ENCODE assay signal across 1 cellular context in the genomic region with DNA sequence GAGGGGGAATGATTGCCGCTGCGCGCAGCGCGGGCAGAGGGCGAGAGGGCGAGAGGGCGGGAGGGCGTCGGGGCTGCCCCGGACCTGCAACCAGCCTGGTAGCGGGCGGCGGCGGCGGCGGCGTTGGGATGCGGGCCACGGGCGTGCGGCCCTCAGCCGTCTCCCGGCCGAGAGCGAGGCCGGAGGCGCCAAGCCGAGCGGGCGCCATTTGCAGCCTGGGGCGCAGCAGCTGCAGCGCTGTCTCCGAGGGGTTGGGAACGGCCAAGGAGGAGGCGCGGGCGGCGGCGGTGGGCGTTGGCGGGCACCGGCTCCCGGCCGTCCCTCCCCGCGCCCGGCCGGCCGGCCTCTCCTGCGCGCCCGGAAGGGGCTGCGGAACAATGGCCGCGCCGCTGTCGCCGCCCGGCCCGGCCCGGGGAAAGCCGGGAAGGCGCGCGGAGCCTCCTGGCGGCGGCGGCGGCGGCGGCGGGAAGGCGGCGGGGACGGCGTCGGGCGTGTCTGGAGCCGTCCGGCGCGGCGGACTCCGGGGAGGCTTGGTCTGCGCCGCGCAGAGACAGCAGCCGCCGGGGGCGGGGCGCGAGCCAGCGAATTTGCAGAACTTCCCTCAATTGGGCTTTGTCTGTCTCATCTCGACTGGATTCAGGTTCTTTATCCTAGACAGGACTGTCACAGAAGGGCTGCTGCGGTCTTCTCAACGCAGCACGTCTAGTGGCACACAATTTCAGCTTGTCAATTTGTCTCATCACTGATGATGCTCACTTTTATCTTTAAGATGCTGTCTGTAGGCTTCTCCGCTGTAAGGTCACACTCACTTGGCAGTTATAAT.
A peak's percentile ranks its signal among the peaks of the same experiment; 100 is the strongest.
TF ChIP-seq lines count a peak whose summit lies in the region.

No MANE protein-coding gene starts in this region.

TF ChIP-seq in K562, 482 proteins besides CTCF, POLR2A, EP300 and RAD21 (continued from another document and continues in another):
- TF ChIP-seq, protein P1, sequence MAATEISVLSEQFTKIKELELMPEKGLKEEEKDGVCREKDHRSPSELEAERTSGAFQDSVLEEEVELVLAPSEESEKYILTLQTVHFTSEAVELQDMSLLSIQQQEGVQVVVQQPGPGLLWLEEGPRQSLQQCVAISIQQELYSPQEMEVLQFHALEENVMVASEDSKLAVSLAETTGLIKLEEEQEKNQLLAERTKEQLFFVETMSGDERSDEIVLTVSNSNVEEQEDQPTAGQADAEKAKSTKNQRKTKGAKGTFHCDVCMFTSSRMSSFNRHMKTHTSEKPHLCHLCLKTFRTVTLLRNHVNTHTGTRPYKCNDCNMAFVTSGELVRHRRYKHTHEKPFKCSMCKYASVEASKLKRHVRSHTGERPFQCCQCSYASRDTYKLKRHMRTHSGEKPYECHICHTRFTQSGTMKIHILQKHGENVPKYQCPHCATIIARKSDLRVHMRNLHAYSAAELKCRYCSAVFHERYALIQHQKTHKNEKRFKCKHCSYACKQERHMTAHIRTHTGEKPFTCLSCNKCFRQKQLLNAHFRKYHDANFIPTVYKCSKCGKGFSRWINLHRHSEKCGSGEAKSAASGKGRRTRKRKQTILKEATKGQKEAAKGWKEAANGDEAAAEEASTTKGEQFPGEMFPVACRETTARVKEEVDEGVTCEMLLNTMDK (IDR thresholded peaks at IDR 0.05; ENCODE audit: borderline replicate concordance, insufficient read depth, low read depth, low read length, poor library complexity, severe bottlenecking): peak; percentile 81
- no peak for TF ChIP-seq CEBPG (CRISPR knock-in tag; IDR thresholded peaks at IDR 0.05)
- no peak for TF ChIP-seq CEBPG (tag; conservative IDR thresholded peaks at IDR 0.05 in 1 of 2, IDR thresholded peaks at IDR 0.05 in 1 of 2)
- no peak for TF ChIP-seq ZNF232 (CRISPR knock-in tag; IDR thresholded peaks at IDR 0.05)
- peak; percentile 45 for TF ChIP-seq PCBP1 (IDR thresholded peaks at IDR 0.05; ENCODE audit: low read depth, low read length, poor library complexity, severe bottlenecking)
- TF ChIP-seq RBM15 (IDR thresholded peaks at IDR 0.05; ENCODE audit: insufficient read depth, low read length): no peak
- TF ChIP-seq, protein P2, sequence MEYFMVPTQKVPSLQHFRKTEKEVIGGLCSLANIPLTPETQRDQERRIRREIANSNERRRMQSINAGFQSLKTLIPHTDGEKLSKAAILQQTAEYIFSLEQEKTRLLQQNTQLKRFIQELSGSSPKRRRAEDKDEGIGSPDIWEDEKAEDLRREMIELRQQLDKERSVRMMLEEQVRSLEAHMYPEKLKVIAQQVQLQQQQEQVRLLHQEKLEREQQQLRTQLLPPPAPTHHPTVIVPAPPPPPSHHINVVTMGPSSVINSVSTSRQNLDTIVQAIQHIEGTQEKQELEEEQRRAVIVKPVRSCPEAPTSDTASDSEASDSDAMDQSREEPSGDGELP (CRISPR knock-in tag; IDR thresholded peaks at IDR 0.05; ENCODE audit: borderline replicate concordance): 0 out of 2 replicates have a peak, but pooled peaks have one; percentile 16
- TF ChIP-seq, protein P3, sequence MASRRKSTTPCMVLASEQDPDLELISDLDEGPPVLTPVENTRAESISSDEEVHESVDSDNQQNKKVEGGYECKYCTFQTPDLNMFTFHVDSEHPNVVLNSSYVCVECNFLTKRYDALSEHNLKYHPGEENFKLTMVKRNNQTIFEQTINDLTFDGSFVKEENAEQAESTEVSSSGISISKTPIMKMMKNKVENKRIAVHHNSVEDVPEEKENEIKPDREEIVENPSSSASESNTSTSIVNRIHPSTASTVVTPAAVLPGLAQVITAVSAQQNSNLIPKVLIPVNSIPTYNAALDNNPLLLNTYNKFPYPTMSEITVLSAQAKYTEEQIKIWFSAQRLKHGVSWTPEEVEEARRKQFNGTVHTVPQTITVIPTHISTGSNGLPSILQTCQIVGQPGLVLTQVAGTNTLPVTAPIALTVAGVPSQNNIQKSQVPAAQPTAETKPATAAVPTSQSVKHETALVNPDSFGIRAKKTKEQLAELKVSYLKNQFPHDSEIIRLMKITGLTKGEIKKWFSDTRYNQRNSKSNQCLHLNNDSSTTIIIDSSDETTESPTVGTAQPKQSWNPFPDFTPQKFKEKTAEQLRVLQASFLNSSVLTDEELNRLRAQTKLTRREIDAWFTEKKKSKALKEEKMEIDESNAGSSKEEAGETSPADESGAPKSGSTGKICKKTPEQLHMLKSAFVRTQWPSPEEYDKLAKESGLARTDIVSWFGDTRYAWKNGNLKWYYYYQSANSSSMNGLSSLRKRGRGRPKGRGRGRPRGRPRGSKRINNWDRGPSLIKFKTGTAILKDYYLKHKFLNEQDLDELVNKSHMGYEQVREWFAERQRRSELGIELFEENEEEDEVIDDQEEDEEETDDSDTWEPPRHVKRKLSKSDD (conservative IDR thresholded peaks at IDR 0.05; ENCODE audit: low read length): no peak
- TF ChIP-seq SIRT6 (IDR thresholded peaks at IDR 0.05; ENCODE audit: low read depth, low read length): no peak
- no peak for TF ChIP-seq CC2D1A (IDR thresholded peaks at IDR 0.05)
- no peak for TF ChIP-seq RCOR1 (IDR thresholded peaks at IDR 0.05; ENCODE audit: borderline replicate concordance in 1 of 2, low read depth in 2 of 2, low read length in 2 of 2)
- TF ChIP-seq, protein P4, sequence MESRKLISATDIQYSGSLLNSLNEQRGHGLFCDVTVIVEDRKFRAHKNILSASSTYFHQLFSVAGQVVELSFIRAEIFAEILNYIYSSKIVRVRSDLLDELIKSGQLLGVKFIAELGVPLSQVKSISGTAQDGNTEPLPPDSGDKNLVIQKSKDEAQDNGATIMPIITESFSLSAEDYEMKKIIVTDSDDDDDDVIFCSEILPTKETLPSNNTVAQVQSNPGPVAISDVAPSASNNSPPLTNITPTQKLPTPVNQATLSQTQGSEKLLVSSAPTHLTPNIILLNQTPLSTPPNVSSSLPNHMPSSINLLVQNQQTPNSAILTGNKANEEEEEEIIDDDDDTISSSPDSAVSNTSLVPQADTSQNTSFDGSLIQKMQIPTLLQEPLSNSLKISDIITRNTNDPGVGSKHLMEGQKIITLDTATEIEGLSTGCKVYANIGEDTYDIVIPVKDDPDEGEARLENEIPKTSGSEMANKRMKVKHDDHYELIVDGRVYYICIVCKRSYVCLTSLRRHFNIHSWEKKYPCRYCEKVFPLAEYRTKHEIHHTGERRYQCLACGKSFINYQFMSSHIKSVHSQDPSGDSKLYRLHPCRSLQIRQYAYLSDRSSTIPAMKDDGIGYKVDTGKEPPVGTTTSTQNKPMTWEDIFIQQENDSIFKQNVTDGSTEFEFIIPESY (CRISPR knock-in tag; IDR thresholded peaks at IDR 0.05): no peak
- no peak for TF ChIP-seq NEUROD1 (IDR thresholded peaks at IDR 0.05; ENCODE audit: borderline replicate concordance, low read depth, low read length, partially characterized antibody)
- TF ChIP-seq, protein P5, sequence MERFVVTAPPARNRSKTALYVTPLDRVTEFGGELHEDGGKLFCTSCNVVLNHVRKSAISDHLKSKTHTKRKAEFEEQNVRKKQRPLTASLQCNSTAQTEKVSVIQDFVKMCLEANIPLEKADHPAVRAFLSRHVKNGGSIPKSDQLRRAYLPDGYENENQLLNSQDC (CRISPR knock-in tag; IDR thresholded peaks at IDR 0.05): no peak
- TF ChIP-seq ZNF583 (CRISPR knock-in tag; IDR thresholded peaks at IDR 0.05): peak; percentile 90
- TF ChIP-seq, protein P6, sequence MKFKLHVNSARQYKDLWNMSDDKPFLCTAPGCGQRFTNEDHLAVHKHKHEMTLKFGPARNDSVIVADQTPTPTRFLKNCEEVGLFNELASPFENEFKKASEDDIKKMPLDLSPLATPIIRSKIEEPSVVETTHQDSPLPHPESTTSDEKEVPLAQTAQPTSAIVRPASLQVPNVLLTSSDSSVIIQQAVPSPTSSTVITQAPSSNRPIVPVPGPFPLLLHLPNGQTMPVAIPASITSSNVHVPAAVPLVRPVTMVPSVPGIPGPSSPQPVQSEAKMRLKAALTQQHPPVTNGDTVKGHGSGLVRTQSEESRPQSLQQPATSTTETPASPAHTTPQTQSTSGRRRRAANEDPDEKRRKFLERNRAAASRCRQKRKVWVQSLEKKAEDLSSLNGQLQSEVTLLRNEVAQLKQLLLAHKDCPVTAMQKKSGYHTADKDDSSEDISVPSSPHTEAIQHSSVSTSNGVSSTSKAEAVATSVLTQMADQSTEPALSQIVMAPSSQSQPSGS (CRISPR knock-in tag; IDR thresholded peaks at IDR 0.05): no peak
- no peak for TF ChIP-seq ZNF75A (CRISPR knock-in tag; IDR thresholded peaks at IDR 0.05)
- TF ChIP-seq ZNF551 (CRISPR knock-in tag; IDR thresholded peaks at IDR 0.05): no peak
- TF ChIP-seq, protein P7, sequence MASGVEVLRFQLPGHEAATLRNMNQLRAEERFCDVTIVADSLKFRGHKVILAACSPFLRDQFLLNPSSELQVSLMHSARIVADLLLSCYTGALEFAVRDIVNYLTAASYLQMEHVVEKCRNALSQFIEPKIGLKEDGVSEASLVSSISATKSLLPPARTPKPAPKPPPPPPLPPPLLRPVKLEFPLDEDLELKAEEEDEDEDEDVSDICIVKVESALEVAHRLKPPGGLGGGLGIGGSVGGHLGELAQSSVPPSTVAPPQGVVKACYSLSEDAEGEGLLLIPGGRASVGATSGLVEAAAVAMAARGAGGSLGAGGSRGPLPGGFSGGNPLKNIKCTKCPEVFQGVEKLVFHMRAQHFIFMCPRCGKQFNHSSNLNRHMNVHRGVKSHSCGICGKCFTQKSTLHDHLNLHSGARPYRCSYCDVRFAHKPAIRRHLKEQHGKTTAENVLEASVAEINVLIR (CRISPR knock-in tag; IDR thresholded peaks at IDR 0.05): no peak
- no peak for TF ChIP-seq KLF13 (tag; IDR thresholded peaks at IDR 0.05; ENCODE audit: borderline replicate concordance, low read depth)
- no peak for TF ChIP-seq CHCHD3 (CRISPR knock-in tag; IDR thresholded peaks at IDR 0.05)
- TF ChIP-seq ESRRB (CRISPR knock-in tag; IDR thresholded peaks at IDR 0.05; ENCODE audit: borderline replicate concordance): no peak
- no peak for TF ChIP-seq ETV1 (tag; conservative IDR thresholded peaks at IDR 0.05; ENCODE audit: low read depth)
- no peak for TF ChIP-seq TOE1 (IDR thresholded peaks at IDR 0.05; ENCODE audit: borderline replicate concordance)
- TF ChIP-seq TOE1 (CRISPR knock-in tag; IDR thresholded peaks at IDR 0.05; ENCODE audit: borderline replicate concordance, low read depth): 0 out of 2 replicates have a peak, but pooled peaks have one; percentile 57
- TF ChIP-seq PPARD (CRISPR knock-in tag; IDR thresholded peaks at IDR 0.05): no peak
- TF ChIP-seq, protein P8, sequence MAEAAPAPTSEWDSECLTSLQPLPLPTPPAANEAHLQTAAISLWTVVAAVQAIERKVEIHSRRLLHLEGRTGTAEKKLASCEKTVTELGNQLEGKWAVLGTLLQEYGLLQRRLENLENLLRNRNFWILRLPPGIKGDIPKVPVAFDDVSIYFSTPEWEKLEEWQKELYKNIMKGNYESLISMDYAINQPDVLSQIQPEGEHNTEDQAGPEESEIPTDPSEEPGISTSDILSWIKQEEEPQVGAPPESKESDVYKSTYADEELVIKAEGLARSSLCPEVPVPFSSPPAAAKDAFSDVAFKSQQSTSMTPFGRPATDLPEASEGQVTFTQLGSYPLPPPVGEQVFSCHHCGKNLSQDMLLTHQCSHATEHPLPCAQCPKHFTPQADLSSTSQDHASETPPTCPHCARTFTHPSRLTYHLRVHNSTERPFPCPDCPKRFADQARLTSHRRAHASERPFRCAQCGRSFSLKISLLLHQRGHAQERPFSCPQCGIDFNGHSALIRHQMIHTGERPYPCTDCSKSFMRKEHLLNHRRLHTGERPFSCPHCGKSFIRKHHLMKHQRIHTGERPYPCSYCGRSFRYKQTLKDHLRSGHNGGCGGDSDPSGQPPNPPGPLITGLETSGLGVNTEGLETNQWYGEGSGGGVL (CRISPR knock-in tag; IDR thresholded peaks at IDR 0.05): no peak
- no peak for TF ChIP-seq NR4A1 (CRISPR knock-in tag; IDR thresholded peaks at IDR 0.05)
- peak; percentile 65; the same call in 1 of the 2 replicates for TF ChIP-seq NR4A1 (tag; IDR thresholded peaks at IDR 0.05)
- no peak for TF ChIP-seq ZNF354B (CRISPR knock-in tag; IDR thresholded peaks at IDR 0.05)
- no peak for TF ChIP-seq SMAD1 (IDR thresholded peaks at IDR 0.05; ENCODE audit: low read depth, low read length, partially characterized antibody)
- TF ChIP-seq, protein P9, sequence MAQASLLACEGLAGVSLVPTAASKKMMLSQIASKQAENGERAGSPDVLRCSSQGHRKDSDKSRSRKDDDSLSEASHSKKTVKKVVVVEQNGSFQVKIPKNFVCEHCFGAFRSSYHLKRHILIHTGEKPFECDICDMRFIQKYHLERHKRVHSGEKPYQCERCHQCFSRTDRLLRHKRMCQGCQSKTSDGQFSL (CRISPR knock-in tag; IDR thresholded peaks at IDR 0.05): no peak
- TF ChIP-seq, protein P9 (tag; IDR thresholded peaks at IDR 0.05): no peak
- no peak for TF ChIP-seq POU5F1 (IDR thresholded peaks at IDR 0.05; ENCODE audit: borderline replicate concordance, low read depth, low read length, partially characterized antibody)
- TF ChIP-seq FUS (optimal IDR thresholded peaks at IDR 0.05; ENCODE audit: low read depth, low read length): peak; percentile 37
- TF ChIP-seq JUND (IDR thresholded peaks at IDR 0.05; ENCODE audit: borderline replicate concordance, low read depth, low read length): no peak; the same call in 1 of the 2 replicates
- TF ChIP-seq JUND (tag; IDR thresholded peaks at IDR 0.05; ENCODE audit: borderline replicate concordance, low read depth, low read length): no peak
- no peak for TF ChIP-seq TRIM28 (IDR thresholded peaks at IDR 0.05)
- TF ChIP-seq, protein P10, sequence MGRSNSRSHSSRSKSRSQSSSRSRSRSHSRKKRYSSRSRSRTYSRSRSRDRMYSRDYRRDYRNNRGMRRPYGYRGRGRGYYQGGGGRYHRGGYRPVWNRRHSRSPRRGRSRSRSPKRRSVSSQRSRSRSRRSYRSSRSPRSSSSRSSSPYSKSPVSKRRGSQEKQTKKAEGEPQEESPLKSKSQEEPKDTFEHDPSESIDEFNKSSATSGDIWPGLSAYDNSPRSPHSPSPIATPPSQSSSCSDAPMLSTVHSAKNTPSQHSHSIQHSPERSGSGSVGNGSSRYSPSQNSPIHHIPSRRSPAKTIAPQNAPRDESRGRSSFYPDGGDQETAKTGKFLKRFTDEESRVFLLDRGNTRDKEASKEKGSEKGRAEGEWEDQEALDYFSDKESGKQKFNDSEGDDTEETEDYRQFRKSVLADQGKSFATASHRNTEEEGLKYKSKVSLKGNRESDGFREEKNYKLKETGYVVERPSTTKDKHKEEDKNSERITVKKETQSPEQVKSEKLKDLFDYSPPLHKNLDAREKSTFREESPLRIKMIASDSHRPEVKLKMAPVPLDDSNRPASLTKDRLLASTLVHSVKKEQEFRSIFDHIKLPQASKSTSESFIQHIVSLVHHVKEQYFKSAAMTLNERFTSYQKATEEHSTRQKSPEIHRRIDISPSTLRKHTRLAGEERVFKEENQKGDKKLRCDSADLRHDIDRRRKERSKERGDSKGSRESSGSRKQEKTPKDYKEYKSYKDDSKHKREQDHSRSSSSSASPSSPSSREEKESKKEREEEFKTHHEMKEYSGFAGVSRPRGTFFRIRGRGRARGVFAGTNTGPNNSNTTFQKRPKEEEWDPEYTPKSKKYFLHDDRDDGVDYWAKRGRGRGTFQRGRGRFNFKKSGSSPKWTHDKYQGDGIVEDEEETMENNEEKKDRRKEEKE (IDR thresholded peaks at IDR 0.05; ENCODE audit: borderline replicate concordance in 1 of 2, control insufficient read depth in 1 of 2, low read depth in 2 of 2, low read length in 1 of 2): no peak
- TF ChIP-seq ZNF785 (CRISPR knock-in tag; IDR thresholded peaks at IDR 0.05): no peak
- TF ChIP-seq ERF (CRISPR knock-in tag; IDR thresholded peaks at IDR 0.05): peak; percentile 92
- TF ChIP-seq ZNF77 (CRISPR knock-in tag; IDR thresholded peaks at IDR 0.05): no peak
